In genomic region chr2:174778479-174778962, GRCh38 we compare ENCODE assay signal across 8 cellular contexts. TPM values are rescaled to one million over a fixed set of nuclear protein-coding genes. Genes with fewer than 3 reads are reported as not detected.
A peak's percentile ranks its signal among the peaks of the same experiment; 100 is the strongest.
DNase-seq lines count a peak whose midpoint lies in the region; ATAC-seq and TF ChIP-seq lines count a peak whose summit lies in the region.

No MANE protein-coding gene starts in this region.

- peak overlapping the region; percentile 57 for H3K27ac ChIP-seq in CD4-positive, alpha-beta memory T cell (ENCODE audit: low read depth, low read length)
- H3K27ac ChIP-seq in mesenchymal stem cell (ENCODE audit: low read length, poor library complexity, severe bottlenecking): no peak overlapping the region
- no peak overlapping the region for H3K27ac ChIP-seq in stomach

- H2BK5ac ChIP-seq in mesenchymal stem cell (ENCODE audit: low read depth, low read length, poor library complexity, severe bottlenecking): no peak overlapping the region

- peak overlapping the region; percentile 55 for H2BK15ac ChIP-seq in mesenchymal stem cell (ENCODE audit: low read depth, poor library complexity, severe bottlenecking)

- POLR2A ChIA-PET in CD4-positive, alpha-beta memory T cell (lab: Charles Lee; ENCODE audit: partially characterized antibody): interaction anchor here (0.9 kb wide), 1 partner anchor 11 kb away, joined by 3 read pairs; no protein-coding TSS in a partner anchor

- no peaks in the 10 kb centered on the region for H3K9me3 Mint-ChIP-seq in CD4-positive, alpha-beta memory T cell
- peaks cover 0 to 6% (median 0%) of the 10 kb centered on the region in 5 experiments for H3K9me3 Mint-ChIP-seq in brain

- H3K4me2 ChIP-seq in mesenchymal stem cell (ENCODE audit: low read length, poor library complexity, severe bottlenecking): no peak overlapping the region

- peak overlapping the region; percentile 29 to 84 (median 70) for H3K4me3 Mint-ChIP-seq in CD4-positive, alpha-beta memory T cell
- H3K4me3 Mint-ChIP-seq in brain: peak overlapping the region in 1 of 5 experiments; percentile 27

- H3K27me3 ChIP-seq in CD4-positive, alpha-beta memory T cell (ENCODE audit: insufficient read depth, low read length): no peaks in the 10 kb centered on the region
- no peaks in the 10 kb centered on the region for H3K27me3 ChIP-seq in mesenchymal stem cell (ENCODE audit: control insufficient read depth in 1 of 2, insufficient read depth in 1 of 2, low read length in 2 of 2)
- H3K27me3 ChIP-seq in stomach: no peaks in the 10 kb centered on the region

- H2AK5ac ChIP-seq in mesenchymal stem cell (ENCODE audit: low read length, severe bottlenecking): no peak overlapping the region

- no peak for TF ChIP-seq POLR2A in stomach (IDR thresholded peaks at IDR 0.05)

- no peak overlapping the region for H2AFZ ChIP-seq in mesenchymal stem cell (ENCODE audit: low read depth, low read length)

- WGBS in mesenchymal stem cell: 50% methylated on average over 9 of the region's 9 CpGs
- 47 to 67% (median 57%) methylated on average over 4 to 9 of the region's 9 CpGs for WGBS in stomach, 5 donors

- H3K4me1 ChIP-seq in CD4-positive, alpha-beta memory T cell (ENCODE audit: insufficient read depth, low read length): peaks cover 50% of the 10 kb centered on the region
- H3K4me1 ChIP-seq in mesenchymal stem cell (ENCODE audit: control insufficient read depth, insufficient read depth, low read depth, low read length): peaks cover 13% of the 10 kb centered on the region
- peaks cover 0 to 19% (median 2%) of the 10 kb centered on the region in 4 donors for H3K4me1 ChIP-seq in stomach

- ATAC-seq in HG03103 (IDR thresholded peaks at IDR 0.05; ENCODE audit: low read depth, unreplicated experiment): peak; percentile 72

- H3K4ac ChIP-seq in mesenchymal stem cell (ENCODE audit: low read depth in 1 of 2, low read length in 2 of 2): peak overlapping the region; percentile 22 to 61

- H3K36me3 Mint-ChIP-seq in CD4-positive, alpha-beta memory T cell: no peaks in the 10 kb centered on the region
- H3K36me3 Mint-ChIP-seq in brain: no peaks in the 10 kb centered on the region

- peak; percentile 90 to 95 (median 93) for DNase-seq in CD4-positive, alpha-beta memory T cell
- DNase-seq in UCSD-AML1 (lab: John Stamatoyannopoulos, UW; ENCODE audit: unreplicated experiment) (peak; percentile 31), mesenchymal stem cell (peak; percentile 97), stomach (no peak), superior temporal gyrus (ENCODE audit: extremely low spot score) (no peak)
- DNase-seq in stimulated activated CD8-positive, alpha-beta memory T cell treated with anti-CD3 and anti-CD28 coated beads, Interleukin-7, amount 100 ng/mL, for 48 hours (ENCODE audit: extremely low read depth in 1 of 2, low read depth in 1 of 2): peak; percentile 53 to 70

- peak overlapping the region; percentile 56 to 82 for H3K18ac ChIP-seq in mesenchymal stem cell (ENCODE audit: low read depth in 1 of 2, low read length in 2 of 2)

- H3K14ac ChIP-seq in mesenchymal stem cell (ENCODE audit: low read length in 2 of 2): no peak overlapping the region

- peak overlapping the region; percentile 91 to 99 (median 98) for H3K27ac Mint-ChIP-seq in CD4-positive, alpha-beta memory T cell
- peak overlapping the region in 4 of 5 experiments; percentile 2 to 68 (median 59) for H3K27ac Mint-ChIP-seq in brain

- H4K91ac ChIP-seq in mesenchymal stem cell (ENCODE audit: low read length): peak overlapping the region; percentile 92

- CTCF ChIA-PET in CD4-positive, alpha-beta memory T cell (lab: Charles Lee; ENCODE audit: partially characterized antibody): interaction anchor here (1.2 to 2.0 kb wide), 2 partner anchors 29 to 81 kb away, joined by 3 to 8 read pairs; no protein-coding TSS in a partner anchor

- H3K4me3 ChIP-seq in CD4-positive, alpha-beta memory T cell (ENCODE audit: low read length in 2 of 2): no peak overlapping the region
- H3K4me3 ChIP-seq in mesenchymal stem cell (ENCODE audit: insufficient read depth in 1 of 2, low read depth in 1 of 2, low read length in 2 of 2) (no peak overlapping the region), stomach (no peak overlapping the region)

- peaks cover 35 to 60% (median 47%) of the 10 kb centered on the region in 4 donors for H3K4me1 Mint-ChIP-seq in CD4-positive, alpha-beta memory T cell
- peaks cover 74% of the 10 kb centered on the region for H3K4me1 Mint-ChIP-seq in brain

- intact Hi-C loops in CD4-positive, alpha-beta memory T cell (cut with micrococcal nuclease): loop anchor here (1.0 to 10.0 kb wide), 2 partner anchors 29 to 386 kb away; partner anchors contain the start of gene ATF2
- intact Hi-C loops in stomach (cut with DNase I; ENCODE audit: low total_unique reads): no loop called here

- no peaks in the 10 kb centered on the region for H3K9me3 ChIP-seq in CD4-positive, alpha-beta memory T cell (ENCODE audit: control insufficient read depth in 1 of 2, low read length in 2 of 2)
- H3K9me3 ChIP-seq in mesenchymal stem cell (ENCODE audit: control insufficient read depth, low read length): no peaks in the 10 kb centered on the region
- no peaks in the 10 kb centered on the region for H3K9me3 ChIP-seq in stomach

- H3K27me3 Mint-ChIP-seq in CD4-positive, alpha-beta memory T cell: no peaks in the 10 kb centered on the region
- H3K27me3 Mint-ChIP-seq in brain: no peaks in the 10 kb centered on the region

- peak overlapping the region; percentile 78 to 85 for H2BK12ac ChIP-seq in mesenchymal stem cell (ENCODE audit: low read length in 2 of 2)

- no peaks in the 10 kb centered on the region for H3K79me1 ChIP-seq in mesenchymal stem cell (replicated peaks; ENCODE audit: low read length, poor library complexity, severe bottlenecking)

- no peak overlapping the region for H3K23ac ChIP-seq in mesenchymal stem cell (ENCODE audit: low read length in 2 of 2)

- peak overlapping the region; percentile 74 for H4K8ac ChIP-seq in mesenchymal stem cell (ENCODE audit: low read length)

- no peak for TF ChIP-seq EP300 in stomach (IDR thresholded peaks at IDR 0.05)

- peak overlapping the region; percentile 19 for H3K9ac ChIP-seq in mesenchymal stem cell (ENCODE audit: low read length)

- TF ChIP-seq CTCF in brain (conservative IDR thresholded peaks at IDR 0.05) (no peak), stomach (IDR thresholded peaks at IDR 0.05) (no peak)

- peak overlapping the region; percentile 61 for H2BK120ac ChIP-seq in mesenchymal stem cell (ENCODE audit: low read depth, low read length)

- H3K36me3 ChIP-seq in CD4-positive, alpha-beta memory T cell (ENCODE audit: insufficient read depth, low read length): no peaks in the 10 kb centered on the region
- no peaks in the 10 kb centered on the region for H3K36me3 ChIP-seq in mesenchymal stem cell (ENCODE audit: control insufficient read depth in 1 of 2, insufficient read depth in 2 of 2, low read depth in 1 of 2, low read length in 2 of 2)
- no peaks in the 10 kb centered on the region for H3K36me3 ChIP-seq in stomach

RNA-seq across cellular contexts. Expression of gene CHRNA1, which starts 14.2 kb away (rescaled TPM):
- not detected for total RNA-seq in CD4-positive, alpha-beta memory T cell
- polyA plus RNA-seq in CD4-positive, alpha-beta memory T cell: 1 to 10 TPM in 1 of 2 donors, under 1 TPM in 1; 0.26 to 1.8 TPM
- polyA plus RNA-seq in brain (ENCODE audit: insufficient read depth, low read depth, low replicate concordance) (0.44 TPM), stomach (under 1 TPM in 1 of 3 donors, not detected in 2; 0.46 TPM)
- polyA plus RNA-seq in mesenchymal stem cell (2013, experiment 1 of 2): 6.4 TPM
- 6.1 TPM for polyA plus RNA-seq in mesenchymal stem cell (2013, experiment 2 of 2)
- total RNA-seq in stomach: not detected

Comparison
In these comparisons a context has a peak if more than half of its experiments do, and no peak if none do; other contexts are left out.
1. DNase-seq: peak in CD4-positive, alpha-beta memory T cell (5 of 5), UCSD-AML1 (single experiment), mesenchymal stem cell (single experiment) and stimulated activated CD8-positive, alpha-beta memory T cell treated with anti-CD3 and anti-CD28 coated beads, Interleukin-7, amount 100 ng/mL, for 48 hours (2 of 2); none in stomach (single experiment) and superior temporal gyrus (single experiment).